ENCODE assay signal across 18 cellular contexts in the genomic region with DNA sequence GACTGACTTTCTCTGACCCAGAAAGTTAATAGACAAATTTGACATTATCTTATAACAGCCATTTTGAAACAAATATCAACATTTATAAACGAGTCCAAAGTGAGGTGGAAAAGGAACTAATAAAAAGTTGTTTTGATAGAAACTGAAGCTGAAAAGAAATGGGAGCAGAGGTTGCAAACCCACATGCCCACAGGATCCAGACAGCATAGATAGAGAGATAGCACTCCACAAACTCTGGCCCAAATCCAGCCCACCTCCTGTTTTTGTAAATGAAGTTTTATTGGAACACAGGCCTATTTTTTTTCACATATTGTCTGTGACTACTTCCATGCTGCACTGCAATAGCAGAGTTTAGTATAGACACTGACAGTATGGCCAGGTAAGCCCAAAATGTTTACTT.
A peak's percentile ranks its signal among the peaks of the same experiment; 100 is the strongest.
DNase-seq lines count a peak whose midpoint lies in the region; ATAC-seq, FAIRE-seq and TF ChIP-seq lines count a peak whose summit lies in the region.
"Had no signal": no experiment of that assay in that cellular context is flagged by ENCODE, and none has a peak within 500 bp of the region (broad histone marks: within the 10 kb centered on the region; RNA-seq: fewer than 3 reads in every experiment).

No MANE protein-coding gene starts in this region.

- H3K27ac Mint-ChIP-seq in astrocyte (ENCODE audit: unreplicated experiment) (no peak overlapping the region), nephron (peak overlapping the region; percentile 84 to 90 (median 88))

- no peaks in the 10 kb centered on the region for H3K79me2 ChIP-seq in astrocyte (ENCODE audit: insufficient read depth, low read length)

- no peaks in the 10 kb centered on the region for H3K27me3 Mint-ChIP-seq in astrocyte (ENCODE audit: low read depth, unreplicated experiment)
- no peaks in the 10 kb centered on the region for H3K27me3 Mint-ChIP-seq in nephron (ENCODE audit: low read depth)

- H3K4me1 Mint-ChIP-seq in astrocyte (ENCODE audit: low read depth, unreplicated experiment) (peaks cover 13% of the 10 kb centered on the region), nephron (peaks cover 81% of the 10 kb centered on the region)

- H3K36me3 Mint-ChIP-seq in astrocyte (ENCODE audit: low read depth, unreplicated experiment) (no peaks in the 10 kb centered on the region), nephron (ENCODE audit: low read depth) (no peaks in the 10 kb centered on the region)

- H4K20me1 ChIP-seq in astrocyte (ENCODE audit: insufficient read depth, low read length) = no peaks in the 10 kb centered on the region

- no peak overlapping the region for H3K9ac ChIP-seq in astrocyte (ENCODE audit: low read length)

- FAIRE-seq in astrocyte (lab: Jason Lieb, UNC) = no peak
- FAIRE-seq: GM19239, H54 had no signal

- H3K27ac ChIP-seq in 22Rv1 (peak overlapping the region; percentile 53), astrocyte (ENCODE audit: low read depth, low read length) (no peak overlapping the region)

- no peaks in the 10 kb centered on the region for H3K9me3 ChIP-seq in astrocyte (ENCODE audit: insufficient read depth, low read depth, low read length)

- TF ChIP-seq CTCF in 22Rv1 (IDR thresholded peaks at IDR 0.05) (no peak), astrocyte (IDR thresholded peaks at IDR 0.05; ENCODE audit: insufficient read depth, low read depth, low read length) (no peak), nephron (IDR thresholded peaks at IDR 0.05; ENCODE audit: unreplicated experiment in 3 of 3) (no peak), lower leg skin (IDR thresholded peaks at IDR 0.05) (no peak)

- no peaks in the 10 kb centered on the region for H3K27me3 ChIP-seq in astrocyte (ENCODE audit: insufficient read depth, low read length)

- H3K4me2 ChIP-seq in astrocyte (ENCODE audit: low read length) = no peak overlapping the region

- H3K4me3 ChIP-seq in astrocyte (ENCODE audit: insufficient read depth, low read depth, low read length) (no peak overlapping the region), lower leg skin (ENCODE audit: low read depth, poor library complexity, severe bottlenecking) (no peak overlapping the region)

- intact Hi-C loops in left colon (cut with DNase I, micrococcal nuclease) (no loop called here), lower leg skin (cut with DNase I; ENCODE audit: low total_unique reads) (no loop called here)

- H3K9me3 Mint-ChIP-seq in astrocyte (ENCODE audit: unreplicated experiment) (no peaks in the 10 kb centered on the region), nephron (no peaks in the 10 kb centered on the region)

- no peaks in the 10 kb centered on the region for H3K36me3 ChIP-seq in astrocyte (ENCODE audit: insufficient read depth, low read length)

- WGBS in lower leg skin, 2 donors = 31 to 53% methylated on average over 1 of the region's 1 CpG

- TF ChIP-seq POLR2A in lower leg skin (IDR thresholded peaks at IDR 0.05) = no peak

- H3K4me3 Mint-ChIP-seq in astrocyte (ENCODE audit: unreplicated experiment) (no peak overlapping the region), nephron (no peak overlapping the region)

- H2AFZ ChIP-seq in astrocyte (ENCODE audit: low read depth, low read length) = no peak overlapping the region

- ATAC-seq in left colon = no peak

- DNase-seq in M059J (ENCODE audit: low read depth) = peak; percentile 50
- peak; percentile 6 for DNase-seq in astrocyte (ENCODE audit: low read depth)
- no peak for DNase-seq in left colon
- DNase-seq in lower leg skin (ENCODE audit: low spot score in 2 of 2) = no peak
- no peak for DNase-seq in stimulated activated CD4-positive, alpha-beta T cell treated with anti-CD3 and anti-CD28 coated beads, Interleukin-4, amount 100 ng/mL, for 4 hours
- DNase-seq: COR-L47; IMR-90; Karpas-422; NCI-H1105 treated with DMSO at 0.1 percent for 48 hours; NCI-H1694 treated with DMSO at 0.1 percent for 48 hours; NCI-H2107; NCI-H2227 treated with DMSO at 0.1 percent for 48 hours; NCI-H526 treated with DMSO at 0.1 percent for 48 hours; NK-92 treated with Interleukin-12 subunit alpha and Interleukin-12 subunit beta, amount 100 ng/mL, for 24 hours had no signal

- H3K4me1 ChIP-seq in astrocyte (ENCODE audit: insufficient read depth, low read length) = peaks cover 6% of the 10 kb centered on the region

Comparison
In these comparisons a context has a peak if more than half of its experiments do, and no peak if none do; other contexts are left out.
1. DNase-seq: peak in M059J (single experiment) and astrocyte (single experiment); none in left colon (0 of 2), lower leg skin (0 of 2) and stimulated activated CD4-positive, alpha-beta T cell treated with anti-CD3 and anti-CD28 coated beads, Interleukin-4, amount 100 ng/mL, for 4 hours (0 of 2).